1 cellular context compared by ENCODE assay signal in the genomic region with DNA sequence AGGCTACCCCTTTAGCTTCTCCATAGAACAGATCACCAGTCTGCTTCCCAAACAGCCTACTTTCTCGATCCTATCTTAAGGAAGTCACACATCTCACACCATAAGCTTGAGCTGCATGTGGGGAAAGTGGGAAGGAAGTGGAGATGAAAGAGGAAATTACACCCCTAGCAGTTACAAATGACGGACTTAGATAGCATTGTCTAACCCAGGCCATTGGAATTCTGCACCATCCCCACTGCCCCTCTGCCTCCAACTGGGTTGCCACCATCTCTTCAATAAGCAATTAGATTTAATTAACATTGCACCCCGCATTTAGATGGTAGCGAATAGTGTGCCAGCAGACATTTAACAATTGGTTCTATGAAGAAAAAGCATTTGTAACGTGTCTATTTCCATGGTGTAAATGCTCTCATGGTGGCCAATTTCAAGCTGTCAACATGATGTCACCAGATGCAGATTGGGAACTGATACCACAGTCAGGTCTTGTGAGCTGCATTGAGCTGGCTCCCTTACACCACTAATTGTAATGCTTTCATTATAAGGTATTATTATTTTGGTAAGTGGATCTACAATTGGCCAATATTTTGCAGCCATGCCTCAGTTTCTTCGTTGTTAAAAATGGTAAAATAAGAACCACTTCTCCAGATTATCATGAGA.
TF ChIP-seq lines count a peak whose summit lies in the region.

No MANE protein-coding gene starts in this region.

TF ChIP-seq in GM23338, 12 proteins besides CTCF, POLR2A, EP300 and RAD21 (continued from another document):
- TF ChIP-seq, protein P1, sequence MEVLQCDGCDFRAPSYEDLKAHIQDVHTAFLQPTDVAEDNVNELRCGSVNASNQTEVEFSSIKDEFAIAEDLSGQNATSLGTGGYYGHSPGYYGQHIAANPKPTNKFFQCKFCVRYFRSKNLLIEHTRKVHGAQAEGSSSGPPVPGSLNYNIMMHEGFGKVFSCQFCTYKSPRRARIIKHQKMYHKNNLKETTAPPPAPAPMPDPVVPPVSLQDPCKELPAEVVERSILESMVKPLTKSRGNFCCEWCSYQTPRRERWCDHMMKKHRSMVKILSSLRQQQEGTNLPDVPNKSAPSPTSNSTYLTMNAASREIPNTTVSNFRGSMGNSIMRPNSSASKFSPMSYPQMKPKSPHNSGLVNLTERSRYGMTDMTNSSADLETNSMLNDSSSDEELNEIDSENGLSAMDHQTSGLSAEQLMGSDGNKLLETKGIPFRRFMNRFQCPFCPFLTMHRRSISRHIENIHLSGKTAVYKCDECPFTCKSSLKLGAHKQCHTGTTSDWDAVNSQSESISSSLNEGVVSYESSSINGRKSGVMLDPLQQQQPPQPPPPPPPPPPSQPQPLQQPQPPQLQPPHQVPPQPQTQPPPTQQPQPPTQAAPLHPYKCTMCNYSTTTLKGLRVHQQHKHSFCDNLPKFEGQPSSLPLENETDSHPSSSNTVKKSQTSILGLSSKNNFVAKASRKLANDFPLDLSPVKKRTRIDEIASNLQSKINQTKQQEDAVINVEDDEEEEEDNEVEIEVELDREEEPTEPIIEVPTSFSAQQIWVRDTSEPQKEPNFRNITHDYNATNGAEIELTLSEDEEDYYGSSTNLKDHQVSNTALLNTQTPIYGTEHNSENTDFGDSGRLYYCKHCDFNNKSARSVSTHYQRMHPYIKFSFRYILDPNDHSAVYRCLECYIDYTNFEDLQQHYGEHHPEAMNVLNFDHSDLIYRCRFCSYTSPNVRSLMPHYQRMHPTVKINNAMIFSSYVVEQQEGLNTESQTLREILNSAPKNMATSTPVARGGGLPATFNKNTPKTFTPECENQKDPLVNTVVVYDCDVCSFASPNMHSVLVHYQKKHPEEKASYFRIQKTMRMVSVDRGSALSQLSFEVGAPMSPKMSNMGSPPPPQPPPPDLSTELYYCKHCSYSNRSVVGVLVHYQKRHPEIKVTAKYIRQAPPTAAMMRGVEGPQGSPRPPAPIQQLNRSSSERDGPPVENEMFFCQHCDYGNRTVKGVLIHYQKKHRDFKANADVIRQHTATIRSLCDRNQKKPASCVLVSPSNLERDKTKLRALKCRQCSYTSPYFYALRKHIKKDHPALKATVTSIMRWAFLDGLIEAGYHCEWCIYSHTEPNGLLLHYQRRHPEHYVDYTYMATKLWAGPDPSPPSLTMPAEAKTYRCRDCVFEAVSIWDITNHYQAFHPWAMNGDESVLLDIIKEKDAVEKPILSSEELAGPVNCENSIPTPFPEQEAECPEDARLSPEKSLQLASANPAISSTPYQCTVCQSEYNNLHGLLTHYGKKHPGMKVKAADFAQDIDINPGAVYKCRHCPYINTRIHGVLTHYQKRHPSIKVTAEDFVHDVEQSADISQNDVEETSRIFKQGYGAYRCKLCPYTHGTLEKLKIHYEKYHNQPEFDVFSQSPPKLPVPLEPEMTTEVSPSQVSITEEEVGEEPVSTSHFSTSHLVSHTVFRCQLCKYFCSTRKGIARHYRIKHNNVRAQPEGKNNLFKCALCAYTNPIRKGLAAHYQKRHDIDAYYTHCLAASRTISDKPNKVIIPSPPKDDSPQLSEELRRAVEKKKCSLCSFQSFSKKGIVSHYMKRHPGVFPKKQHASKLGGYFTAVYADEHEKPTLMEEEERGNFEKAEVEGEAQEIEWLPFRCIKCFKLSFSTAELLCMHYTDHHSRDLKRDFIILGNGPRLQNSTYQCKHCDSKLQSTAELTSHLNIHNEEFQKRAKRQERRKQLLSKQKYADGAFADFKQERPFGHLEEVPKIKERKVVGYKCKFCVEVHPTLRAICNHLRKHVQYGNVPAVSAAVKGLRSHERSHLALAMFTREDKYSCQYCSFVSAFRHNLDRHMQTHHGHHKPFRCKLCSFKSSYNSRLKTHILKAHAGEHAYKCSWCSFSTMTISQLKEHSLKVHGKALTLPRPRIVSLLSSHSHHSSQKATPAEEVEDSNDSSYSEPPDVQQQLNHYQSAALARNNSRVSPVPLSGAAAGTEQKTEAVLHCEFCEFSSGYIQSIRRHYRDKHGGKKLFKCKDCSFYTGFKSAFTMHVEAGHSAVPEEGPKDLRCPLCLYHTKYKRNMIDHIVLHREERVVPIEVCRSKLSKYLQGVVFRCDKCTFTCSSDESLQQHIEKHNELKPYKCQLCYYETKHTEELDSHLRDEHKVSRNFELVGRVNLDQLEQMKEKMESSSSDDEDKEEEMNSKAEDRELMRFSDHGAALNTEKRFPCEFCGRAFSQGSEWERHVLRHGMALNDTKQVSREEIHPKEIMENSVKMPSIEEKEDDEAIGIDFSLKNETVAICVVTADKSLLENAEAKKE (CRISPR knock-in tag; IDR thresholded peaks at IDR 0.05) = no peak
- no peak for TF ChIP-seq JUNB (IDR thresholded peaks at IDR 0.05; ENCODE audit: unreplicated experiment)
- TF ChIP-seq STAT1 (IDR thresholded peaks at IDR 0.05; ENCODE audit: unreplicated experiment) = no peak
- no peak for TF ChIP-seq ZNF114 (CRISPR knock-in tag; IDR thresholded peaks at IDR 0.05)
- TF ChIP-seq, protein P2, sequence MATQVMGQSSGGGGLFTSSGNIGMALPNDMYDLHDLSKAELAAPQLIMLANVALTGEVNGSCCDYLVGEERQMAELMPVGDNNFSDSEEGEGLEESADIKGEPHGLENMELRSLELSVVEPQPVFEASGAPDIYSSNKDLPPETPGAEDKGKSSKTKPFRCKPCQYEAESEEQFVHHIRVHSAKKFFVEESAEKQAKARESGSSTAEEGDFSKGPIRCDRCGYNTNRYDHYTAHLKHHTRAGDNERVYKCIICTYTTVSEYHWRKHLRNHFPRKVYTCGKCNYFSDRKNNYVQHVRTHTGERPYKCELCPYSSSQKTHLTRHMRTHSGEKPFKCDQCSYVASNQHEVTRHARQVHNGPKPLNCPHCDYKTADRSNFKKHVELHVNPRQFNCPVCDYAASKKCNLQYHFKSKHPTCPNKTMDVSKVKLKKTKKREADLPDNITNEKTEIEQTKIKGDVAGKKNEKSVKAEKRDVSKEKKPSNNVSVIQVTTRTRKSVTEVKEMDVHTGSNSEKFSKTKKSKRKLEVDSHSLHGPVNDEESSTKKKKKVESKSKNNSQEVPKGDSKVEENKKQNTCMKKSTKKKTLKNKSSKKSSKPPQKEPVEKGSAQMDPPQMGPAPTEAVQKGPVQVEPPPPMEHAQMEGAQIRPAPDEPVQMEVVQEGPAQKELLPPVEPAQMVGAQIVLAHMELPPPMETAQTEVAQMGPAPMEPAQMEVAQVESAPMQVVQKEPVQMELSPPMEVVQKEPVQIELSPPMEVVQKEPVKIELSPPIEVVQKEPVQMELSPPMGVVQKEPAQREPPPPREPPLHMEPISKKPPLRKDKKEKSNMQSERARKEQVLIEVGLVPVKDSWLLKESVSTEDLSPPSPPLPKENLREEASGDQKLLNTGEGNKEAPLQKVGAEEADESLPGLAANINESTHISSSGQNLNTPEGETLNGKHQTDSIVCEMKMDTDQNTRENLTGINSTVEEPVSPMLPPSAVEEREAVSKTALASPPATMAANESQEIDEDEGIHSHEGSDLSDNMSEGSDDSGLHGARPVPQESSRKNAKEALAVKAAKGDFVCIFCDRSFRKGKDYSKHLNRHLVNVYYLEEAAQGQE (IDR thresholded peaks at IDR 0.05; ENCODE audit: unreplicated experiment) = no peak
- no peak for TF ChIP-seq EZH2phosphoT487 (IDR thresholded peaks at IDR 0.05; ENCODE audit: unreplicated experiment)
- TF ChIP-seq CREB1 (CRISPR knock-in tag; IDR thresholded peaks at IDR 0.05; ENCODE audit: low read depth) = no peak
- TF ChIP-seq, protein P3, sequence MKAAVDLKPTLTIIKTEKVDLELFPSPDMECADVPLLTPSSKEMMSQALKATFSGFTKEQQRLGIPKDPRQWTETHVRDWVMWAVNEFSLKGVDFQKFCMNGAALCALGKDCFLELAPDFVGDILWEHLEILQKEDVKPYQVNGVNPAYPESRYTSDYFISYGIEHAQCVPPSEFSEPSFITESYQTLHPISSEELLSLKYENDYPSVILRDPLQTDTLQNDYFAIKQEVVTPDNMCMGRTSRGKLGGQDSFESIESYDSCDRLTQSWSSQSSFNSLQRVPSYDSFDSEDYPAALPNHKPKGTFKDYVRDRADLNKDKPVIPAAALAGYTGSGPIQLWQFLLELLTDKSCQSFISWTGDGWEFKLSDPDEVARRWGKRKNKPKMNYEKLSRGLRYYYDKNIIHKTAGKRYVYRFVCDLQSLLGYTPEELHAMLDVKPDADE (IDR thresholded peaks at IDR 0.05) = no peak
- no peak for TF ChIP-seq POLR2AphosphoS5 (IDR thresholded peaks at IDR 0.05; ENCODE audit: low read depth)
- no peak for TF ChIP-seq NANOG (IDR thresholded peaks at IDR 0.05; ENCODE audit: borderline replicate concordance)
